ENCODE assay signal across 10 cellular contexts in genomic region chr19:56026769-56027168, GRCh38. TPM values are rescaled to one million over a fixed set of nuclear protein-coding genes. Genes with fewer than 3 reads are reported as not detected.
"Had no signal": no experiment of that assay in that cellular context is flagged by ENCODE, and none has a peak within 500 bp of the region (broad histone marks: within the 10 kb centered on the region; RNA-seq: fewer than 3 reads in every experiment).

No MANE protein-coding gene starts in this region.

- H3K9ac ChIP-seq: GM23248 had no signal

- H3K4me3 ChIP-seq: GM23248, HAP-1 had no signal

- H3K36me3 ChIP-seq: HAP-1 had no signal

- ATAC-seq: HCT116 had no signal

- H2AFZ ChIP-seq: GM23248 had no signal

- H3K9me3 ChIP-seq: HAP-1 had no signal

- H3K4me1 ChIP-seq: HAP-1 had no signal

- DNase-seq: GM23248, GOT3, H7, HFFc6, IMR-90, KBM-7 had no signal

- H3K27ac ChIP-seq: GM23248, HL-60 had no signal

RNA-seq across cellular contexts. Expression of gene NLRP5, which starts 40.2 kb away (rescaled TPM):
- total RNA-seq: GM23248, H7, HFFc6, HT1080, IMR-90 had no signal
- polyA plus RNA-seq: GM23248, IMR-90 had no signal
